ENCODE assay signal across 17 cellular contexts in the genomic region with DNA sequence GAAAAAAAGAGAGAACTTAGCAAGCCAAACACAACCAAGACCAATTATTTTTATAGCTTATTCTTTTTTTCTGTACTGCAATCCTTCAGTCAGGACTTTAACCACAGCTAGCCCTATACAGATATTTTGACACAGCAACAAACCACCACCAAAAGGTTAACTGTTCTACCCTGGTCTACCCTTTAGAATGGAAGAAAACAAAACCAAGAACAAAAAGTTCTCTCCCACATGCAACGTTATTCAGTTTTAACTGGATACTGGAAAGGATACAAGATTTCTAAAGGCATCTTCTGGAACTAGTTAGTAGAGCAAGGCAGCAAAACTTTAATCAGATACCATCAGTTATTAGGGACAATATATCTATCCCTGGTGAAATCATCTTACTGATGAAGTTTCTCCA.
"Had no signal": no experiment of that assay in that cellular context is flagged by ENCODE, and none has a peak within 500 bp of the region (broad histone marks: within the 10 kb centered on the region; RNA-seq: fewer than 3 reads in every experiment).

No MANE protein-coding gene starts in this region.

- H3K27ac ChIP-seq: cardiac muscle cell, coronary artery had no signal

- H3K27me3 ChIP-seq: cardiac muscle cell had no signal

- H3K36me3 Mint-ChIP-seq: natural killer cell had no signal

- H3K9me3 Mint-ChIP-seq: activated naive CD8-positive, alpha-beta T cell treated with anti-CD3 and anti-CD28 coated beads for 36 hours; natural killer cell; stimulated activated naive CD8-positive, alpha-beta T cell treated with anti-CD3 and anti-CD28 coated beads, Interleukin-15, amount 100 ng/mL, for 72 hours had no signal

- ATAC-seq: natural killer cell; stimulated activated naive CD8-positive, alpha-beta T cell treated with anti-CD3 and anti-CD28 coated beads, Interleukin-15, amount 100 ng/mL, for 72 hours; T-helper 17 cell had no signal

- H3K27ac Mint-ChIP-seq: activated naive CD8-positive, alpha-beta T cell treated with anti-CD3 and anti-CD28 coated beads for 36 hours; natural killer cell; progenitor cell of endocrine pancreas; stimulated activated naive CD8-positive, alpha-beta T cell treated with anti-CD3 and anti-CD28 coated beads, Interleukin-15, amount 100 ng/mL, for 72 hours; T-helper 17 cell had no signal

- H3K4me3 Mint-ChIP-seq: activated naive CD8-positive, alpha-beta T cell treated with anti-CD3 and anti-CD28 coated beads for 36 hours; natural killer cell; stimulated activated naive CD8-positive, alpha-beta T cell treated with anti-CD3 and anti-CD28 coated beads, Interleukin-15, amount 100 ng/mL, for 72 hours; T-helper 17 cell had no signal

- H3K4me3 ChIP-seq: cardiac muscle cell, coronary artery, skin epidermis had no signal

- H3K27me3 Mint-ChIP-seq: activated naive CD8-positive, alpha-beta T cell treated with anti-CD3 and anti-CD28 coated beads for 36 hours; progenitor cell of endocrine pancreas; stimulated activated naive CD8-positive, alpha-beta T cell treated with anti-CD3 and anti-CD28 coated beads, Interleukin-15, amount 100 ng/mL, for 72 hours; T-helper 17 cell had no signal

- H3K36me3 ChIP-seq: cardiac muscle cell had no signal

- DNase-seq: activated CD4-positive, alpha-beta T cell treated with anti-CD3 and anti-CD28 coated beads, Interleukin-2, amount 50 U/mL, for 4 hours; activated CD4-positive, CD25-positive, alpha-beta regulatory T cell treated with anti-CD3 and anti-CD28 coated beads, Interleukin-2, amount 50 U/mL, for 72 hours; activated effector memory CD4-positive, alpha-beta T cell treated with Interleukin-2 at 50 U/mL for 16 hours; activated naive CD8-positive, alpha-beta T cell treated with anti-CD3 and anti-CD28 coated beads for 36 hours; activated T-cell treated with anti-CD3 and anti-CD28 coated beads, Interleukin-2, amount 50 U/mL, for 1 hour; aorta; effector CD8-positive, alpha-beta T cell; mammary epithelial cell; natural killer cell; nucleus accumbens; stimulated activated CD4-positive, alpha-beta T cell treated with anti-CD3 and anti-CD28 coated beads, Interleukin-4, amount 100 ng/mL, for 4 hours; stimulated activated naive CD8-positive, alpha-beta T cell treated with anti-CD3 and anti-CD28 coated beads, Interleukin-15, amount 100 ng/mL, for 72 hours; T-helper 17 cell had no signal
